In the genomic region with DNA sequence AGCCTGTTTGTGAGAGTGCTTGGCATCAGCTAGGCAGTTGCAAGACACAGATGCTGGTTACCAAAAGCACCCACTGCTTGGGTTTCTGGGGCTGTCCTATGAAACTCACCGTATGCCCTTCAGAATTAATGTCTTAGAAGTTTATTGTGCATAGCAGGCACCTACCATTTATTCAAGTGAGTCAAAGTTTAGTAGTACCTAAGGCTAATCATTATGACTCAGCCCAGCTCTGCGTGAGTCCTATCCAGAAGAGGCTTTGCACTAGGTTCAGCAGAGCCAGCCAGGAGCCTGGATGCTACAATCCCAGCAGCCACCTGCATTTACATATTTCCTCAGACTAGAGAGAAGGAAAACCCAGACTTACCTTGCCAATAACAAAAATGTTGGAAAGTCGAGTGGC, we compare ENCODE assay signal across 14 cellular contexts. TPM values are rescaled to one million over a fixed set of nuclear protein-coding genes. Genes with fewer than 3 reads are reported as not detected.
DNase-seq lines count a peak whose midpoint lies in the region; ATAC-seq and TF ChIP-seq lines count a peak whose summit lies in the region.
"Had no signal": no experiment of that assay in that cellular context is flagged by ENCODE, and none has a peak within 500 bp of the region (broad histone marks: within the 10 kb centered on the region; RNA-seq: fewer than 3 reads in every experiment).

No MANE protein-coding gene starts in this region.

- peak overlapping the region in 2 of 7 donors; percentile 8 to 19 for H3K4me3 Mint-ChIP-seq in CD8-positive, alpha-beta memory T cell
- H3K4me3 Mint-ChIP-seq in activated naive CD8-positive, alpha-beta T cell treated with anti-CD3 and anti-CD28 coated beads, Interleukin-2, amount 50 U/mL, for 24 hours: peak overlapping the region; percentile 88
- no peak overlapping the region for H3K4me3 Mint-ChIP-seq in mesothelial cell of epicardium

- H3K27ac ChIP-seq in CD8-positive, alpha-beta memory T cell (ENCODE audit: low read depth, low read length): no peak overlapping the region
- H3K27ac ChIP-seq in transverse colon: no peak overlapping the region

- peaks cover 38% of the 10 kb centered on the region for H3K36me3 ChIP-seq in CD8-positive, alpha-beta memory T cell (ENCODE audit: insufficient read depth, low read length)
- H3K36me3 ChIP-seq in Loucy (ENCODE audit: insufficient read depth, low read length) (peaks cover 62% of the 10 kb centered on the region; the same call in 1 of the 2 replicates), transverse colon (peaks cover 0 to 2% (median 0%) of the 10 kb centered on the region in 4 donors)

- H3K4me2 ChIP-seq in Loucy (ENCODE audit: low read depth, low read length, poor library complexity, severe bottlenecking): peak overlapping the region; percentile 96

- peak; percentile 31 for ATAC-seq in activated naive CD8-positive, alpha-beta T cell treated with anti-CD3 and anti-CD28 coated beads, Interleukin-2, amount 50 U/mL, for 24 hours
- ATAC-seq: left cardiac atrium had no signal

- H3F3A ChIP-seq in Loucy (ENCODE audit: low read depth): no peaks in the 10 kb centered on the region; the same call in 1 of the 2 replicates

- peaks cover 64% of the 10 kb centered on the region for H3K79me2 ChIP-seq in Loucy (ENCODE audit: insufficient read depth, low read length)

- peaks cover 0 to 1% of the 10 kb centered on the region in 2 donors for H3K27me3 Mint-ChIP-seq in CD8-positive, alpha-beta memory T cell
- H3K27me3 Mint-ChIP-seq in activated naive CD8-positive, alpha-beta T cell treated with anti-CD3 and anti-CD28 coated beads, Interleukin-2, amount 50 U/mL, for 24 hours: no peaks in the 10 kb centered on the region
- H3K27me3 Mint-ChIP-seq in mesothelial cell of epicardium (ENCODE audit: low read depth): no peaks in the 10 kb centered on the region

- DNase-seq in CD8-positive, alpha-beta memory T cell: no peak
- DNase-seq in activated naive CD8-positive, alpha-beta T cell treated with anti-CD3 and anti-CD28 coated beads, Interleukin-2, amount 50 U/mL, for 24 hours: no peak
- DNase-seq in mesothelial cell of epicardium (ENCODE audit: low spot score in 2 of 2, unreplicated experiment in 2 of 2) (no peak), NCI-H1930 (lab: John Stamatoyannopoulos, UW) (no peak), activated gamma-delta T cell treated with Interleukin-2 at 50 U/mL for 16 hours (no peak), AML-193 (lab: John Stamatoyannopoulos, UW) (no peak), transverse colon (no peak)
- DNase-seq: central memory CD4-positive, alpha-beta T cell; DMS153; KG1; left cardiac atrium; NCI-H446; substantia nigra had no signal

- POLR2A ChIA-PET in CD8-positive, alpha-beta memory T cell (lab: Charles Lee): no interaction called here

- no peaks in the 10 kb centered on the region for H3K9me3 ChIP-seq in CD8-positive, alpha-beta memory T cell (ENCODE audit: low read length)
- H3K9me3 ChIP-seq in Loucy (ENCODE audit: insufficient read depth, low read depth, low read length) (no peaks in the 10 kb centered on the region), transverse colon (no peaks in the 10 kb centered on the region)

- peaks cover 62% of the 10 kb centered on the region for H4K20me1 ChIP-seq in Loucy (ENCODE audit: insufficient read depth, low read length, poor library complexity, severe bottlenecking)

- H2AFZ ChIP-seq in Loucy (ENCODE audit: low read length): no peak overlapping the region

- H3K36me3 Mint-ChIP-seq in CD8-positive, alpha-beta memory T cell: peaks cover 26 to 81% (median 47%) of the 10 kb centered on the region in 3 donors
- H3K36me3 Mint-ChIP-seq in activated naive CD8-positive, alpha-beta T cell treated with anti-CD3 and anti-CD28 coated beads, Interleukin-2, amount 50 U/mL, for 24 hours (ENCODE audit: low read depth): peaks cover 72% of the 10 kb centered on the region
- peaks cover 44% of the 10 kb centered on the region for H3K36me3 Mint-ChIP-seq in mesothelial cell of epicardium

- TF ChIP-seq CTCF in Loucy (conservative IDR thresholded peaks at IDR 0.05; ENCODE audit: low read length) (no peak), mesothelial cell of epicardium (IDR thresholded peaks at IDR 0.05; ENCODE audit: unreplicated experiment) (no peak), transverse colon (IDR thresholded peaks at IDR 0.05) (no peak)

- CTCF ChIA-PET in CD8-positive, alpha-beta memory T cell (lab: Charles Lee): no interaction called here

- peaks cover 32% of the 10 kb centered on the region for H3K4me1 ChIP-seq in CD8-positive, alpha-beta memory T cell (ENCODE audit: insufficient read depth, low read length)
- peaks cover 27% of the 10 kb centered on the region for H3K4me1 ChIP-seq in Loucy (ENCODE audit: insufficient read depth, low read length, poor library complexity, severe bottlenecking)
- H3K4me1 ChIP-seq in transverse colon: peaks cover 5 to 21% (median 13%) of the 10 kb centered on the region in 4 donors

- TF ChIP-seq EP300 in transverse colon (IDR thresholded peaks at IDR 0.05; ENCODE audit: low read depth): no peak

- no peak for TF ChIP-seq POLR2A in transverse colon (IDR thresholded peaks at IDR 0.05)

- no peak overlapping the region for H3K4me3 ChIP-seq in CD8-positive, alpha-beta memory T cell (ENCODE audit: low read length)
- H3K4me3 ChIP-seq in Loucy (ENCODE audit: low read length, poor library complexity, severe bottlenecking) (peak overlapping the region; percentile 98), transverse colon (no peak overlapping the region)

- intact Hi-C loops in transverse colon (cut with DNase I; ENCODE audit: low total_unique reads): no loop called here

- H3K9me2 ChIP-seq in Loucy (replicated peaks; ENCODE audit: low read depth, low read length): no peaks in the 10 kb centered on the region

- H3K27ac Mint-ChIP-seq in CD8-positive, alpha-beta memory T cell: peak overlapping the region in 6 of 8 donors; percentile 24 to 93 (median 59)
- H3K27ac Mint-ChIP-seq in activated naive CD8-positive, alpha-beta T cell treated with anti-CD3 and anti-CD28 coated beads, Interleukin-2, amount 50 U/mL, for 24 hours: peak overlapping the region; percentile 90
- H3K27ac Mint-ChIP-seq in mesothelial cell of epicardium: peak overlapping the region; percentile 37

- H3K9me3 Mint-ChIP-seq in CD8-positive, alpha-beta memory T cell: no peaks in the 10 kb centered on the region
- H3K9me3 Mint-ChIP-seq in activated naive CD8-positive, alpha-beta T cell treated with anti-CD3 and anti-CD28 coated beads, Interleukin-2, amount 50 U/mL, for 24 hours: no peaks in the 10 kb centered on the region
- H3K9me3 Mint-ChIP-seq in mesothelial cell of epicardium: no peaks in the 10 kb centered on the region

- H3K9ac ChIP-seq in Loucy (ENCODE audit: low read depth, low read length, poor library complexity, severe bottlenecking): peak overlapping the region; percentile 99

- in situ Hi-C loops in transverse colon (cut with MboI; ENCODE audit: low pct_ligation_motif_present in 1 of 4, low pct_unique_long_range_greater_than_20kb in 1 of 4, low sequenced_read_pairs in 3 of 4): no loop called here

- no peaks in the 10 kb centered on the region for H3K27me3 ChIP-seq in CD8-positive, alpha-beta memory T cell (ENCODE audit: insufficient read depth, low read length, poor library complexity, severe bottlenecking)
- H3K27me3 ChIP-seq in Loucy (ENCODE audit: insufficient read depth, low read length, poor library complexity, severe bottlenecking) (peaks cover 7% of the 10 kb centered on the region), transverse colon (no peaks in the 10 kb centered on the region)

- peaks cover 55 to 59% (median 58%) of the 10 kb centered on the region in 3 donors for H3K4me1 Mint-ChIP-seq in CD8-positive, alpha-beta memory T cell
- H3K4me1 Mint-ChIP-seq in activated naive CD8-positive, alpha-beta T cell treated with anti-CD3 and anti-CD28 coated beads, Interleukin-2, amount 50 U/mL, for 24 hours: peaks cover 53% of the 10 kb centered on the region
- H3K4me1 Mint-ChIP-seq in mesothelial cell of epicardium: peaks cover 43% of the 10 kb centered on the region

- 63% methylated on average over 3 of the region's 3 CpGs; no CpG with 5 or more reads in 1 of the 2 donors for WGBS in transverse colon (ENCODE audit: low coverage in 1 of 2), 2 donors

RNA-seq across cellular contexts. Expression of gene RPS4X, which starts 4.2 kb away (rescaled TPM):
- 1,000 to 10,000 TPM; 1,253 to 1,306 TPM for total RNA-seq in CD8-positive, alpha-beta memory T cell
- polyA plus RNA-seq in CD8-positive, alpha-beta memory T cell: 798 TPM
- total RNA-seq in mesothelial cell of epicardium: 1,669 to 1,774 TPM (median 1,760 TPM) in 3 replicates
- 100 to 1,000 TPM; 236 to 847 (median 543) TPM for total RNA-seq in transverse colon

RNA-seq across cellular contexts. Expression of gene CITED1, which starts 32.8 kb away (rescaled TPM):
- total RNA-seq in CD8-positive, alpha-beta memory T cell: not detected
- not detected for polyA plus RNA-seq in CD8-positive, alpha-beta memory T cell
- 1.4 to 2.8 TPM (median 1.6 TPM) in 3 replicates for total RNA-seq in mesothelial cell of epicardium
- total RNA-seq in transverse colon: 10 to 100 TPM in 1 of 4 donors, under 1 TPM in 1, not detected in 2; 0.82 to 24.3 TPM

RNA-seq across cellular contexts. Expression of gene ERCC6L, which starts 34.0 kb away (rescaled TPM):
- total RNA-seq in CD8-positive, alpha-beta memory T cell: 10 to 100 TPM in 1 of 2 experiments, 1 to 10 TPM in 1; 9.7 to 10.2 TPM
- polyA plus RNA-seq in CD8-positive, alpha-beta memory T cell: 0.43 TPM
- total RNA-seq in mesothelial cell of epicardium (2.4 to 3.0 TPM (median 2.8 TPM) in 3 replicates), transverse colon (1 to 10 TPM in 1 of 4 donors, under 1 TPM in 2, not detected in 1; 0.32 to 1.4 (median 0.41) TPM)

Comparison
In these comparisons a context has a peak if more than half of its experiments do, and no peak if none do; other contexts are left out.
1. H3K27ac Mint-ChIP-seq: peak in every context shown above with its lines; median percentile 90 in activated naive CD8-positive, alpha-beta T cell treated with anti-CD3 and anti-CD28 coated beads, Interleukin-2, amount 50 U/mL, for 24 hours; 59 in CD8-positive, alpha-beta memory T cell; 37 in mesothelial cell of epicardium.